ENCODE assay signal across 8 cellular contexts in the genomic region with DNA sequence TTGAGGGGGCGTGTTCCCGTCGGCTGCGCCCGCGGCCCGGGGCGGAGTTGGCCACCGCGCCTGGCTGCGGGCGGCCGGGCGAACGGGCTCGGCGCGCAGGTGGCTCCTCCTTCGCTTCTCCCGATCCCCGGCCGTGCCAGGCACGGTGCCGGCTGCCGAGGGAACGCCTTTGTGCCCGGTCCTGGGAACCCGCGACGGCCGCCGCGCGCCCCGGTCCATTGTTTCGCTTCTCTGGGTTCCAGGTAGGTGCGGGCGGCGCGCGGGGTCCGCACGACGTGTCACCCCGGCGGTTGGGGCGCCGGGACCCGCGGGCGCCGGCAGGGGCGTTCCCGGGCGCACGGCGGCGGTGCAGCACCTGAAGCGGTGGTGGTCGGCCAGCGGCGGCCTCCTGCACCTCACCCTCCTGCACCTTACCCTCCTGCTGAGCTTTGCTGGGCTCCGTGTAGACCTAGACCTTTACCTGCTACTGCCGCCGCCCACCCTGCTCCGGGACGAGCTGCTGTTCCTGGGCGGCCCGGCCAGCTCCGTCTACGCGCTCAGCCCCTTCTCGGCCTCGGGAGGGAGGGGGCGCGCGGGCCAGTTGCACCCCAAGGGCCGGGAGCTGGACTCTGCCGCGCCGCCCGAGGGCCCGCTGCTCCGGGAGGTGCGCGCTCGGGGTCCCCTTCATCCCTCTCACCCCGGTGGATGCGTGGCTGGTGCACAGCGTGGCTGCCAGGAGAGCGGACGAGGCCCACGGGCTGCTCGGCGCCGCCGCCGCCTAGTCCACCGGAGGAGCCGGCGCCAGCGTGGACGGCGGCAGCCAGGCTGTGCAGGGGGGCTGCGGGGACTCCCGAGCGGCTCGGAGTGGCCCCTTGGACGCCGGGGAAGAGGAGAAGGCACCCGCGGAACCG.
DNase-seq lines count a peak whose midpoint lies in the region; ATAC-seq and TF ChIP-seq lines count a peak whose summit lies in the region.

No MANE protein-coding gene starts in this region.

- H3K56ac ChIP-seq in H9 (ENCODE audit: insufficient read length, low read depth, low read length): no peak overlapping the region

- H3K23me2 ChIP-seq in H9 (ENCODE audit: insufficient read length, low read depth, low read length, poor library complexity, severe bottlenecking): peaks cover 3% of the 10 kb centered on the region

- no peak for TF ChIP-seq POLR2A in sigmoid colon (IDR thresholded peaks at IDR 0.05)

- peak overlapping the region; percentile 79 for H3K4me3 ChIP-seq in ACC112 (ENCODE audit: low read depth, low read length)
- peak overlapping the region in 3 of 4 donors; percentile 39 to 54 (median 52) for H3K4me3 ChIP-seq in sigmoid colon

- H3T11ph ChIP-seq in H9 (ENCODE audit: low read length): no peak overlapping the region

- peak; percentile 68 for DNase-seq in H9
- peak; percentile 18 to 33 for DNase-seq in activated T-cell treated with anti-CD3 and anti-CD28 coated beads, Interleukin-2, amount 50 U/mL, for 48 hours
- peak; percentile 35 for DNase-seq in left ventricle myocardium superior
- DNase-seq in sigmoid colon: peak; percentile 54
- DNase-seq in NCI-H524 (lab: John Stamatoyannopoulos, UW): no peak

- H3K4me2 ChIP-seq in H9 (ENCODE audit: insufficient read depth, insufficient read length, low read length): peak overlapping the region; percentile 49

- H3K4ac ChIP-seq in H9 (ENCODE audit: low read depth, low read length): no peak overlapping the region

- H3K36me3 ChIP-seq in ACC112 (ENCODE audit: insufficient read depth, low read length): 0 out of 2 replicates have a peak, but pooled peaks cover 8% of the 10 kb centered on the region
- no peaks in the 10 kb centered on the region for H3K36me3 ChIP-seq in sigmoid colon

- H4K8ac ChIP-seq in H9 (replicated peaks; ENCODE audit: insufficient read length, low read depth, low read length): no peak overlapping the region

- peak overlapping the region; percentile 20 for H3K9ac ChIP-seq in H9 (ENCODE audit: extremely low read depth, insufficient read length, low read length)

- H3K4me3 Mint-ChIP-seq in H9: peak overlapping the region; percentile 66 to 77

- no peak overlapping the region for H2BK15ac ChIP-seq in H9 (ENCODE audit: low read depth, low read length)

- H3K79me2 ChIP-seq in ACC112 (ENCODE audit: control insufficient read depth, insufficient read depth, low read length, unreplicated experiment) (no peaks in the 10 kb centered on the region), H9 (ENCODE audit: insufficient read depth, low read length) (no peaks in the 10 kb centered on the region)

- no peak overlapping the region for H4K91ac ChIP-seq in H9 (ENCODE audit: insufficient read length, low read depth, low read length)

- ATAC-seq in left ventricle myocardium superior (peak; percentile 66), GM18511 (IDR thresholded peaks at IDR 0.05; ENCODE audit: unreplicated experiment) (no peak), GM21528 (IDR thresholded peaks at IDR 0.05; ENCODE audit: low FRiP score, unreplicated experiment) (no peak)

- H3K4me1 Mint-ChIP-seq in H9: 0 out of 4 replicates have a peak, but pooled peaks cover 0 to 2% of the 10 kb centered on the region in 2 experiments

- H3K36me3 Mint-ChIP-seq in H9 (ENCODE audit: insufficient read depth in 1 of 3, low read depth in 3 of 3): peaks cover 4 to 8% (median 4%) of the 10 kb centered on the region in 3 experiments

- intact Hi-C loops in left ventricle myocardium superior (cut with micrococcal nuclease): no loop called here
- intact Hi-C loops in sigmoid colon (cut with DNase I): no loop called here

- no peak for TF ChIP-seq CTCF in H9 (conservative IDR thresholded peaks at IDR 0.05)
- no peak for TF ChIP-seq CTCF in sigmoid colon (IDR thresholded peaks at IDR 0.05)

- no peak overlapping the region for H2BK12ac ChIP-seq in H9 (ENCODE audit: insufficient read length, low read depth, low read length)

- no peak overlapping the region for H4K5ac ChIP-seq in H9 (ENCODE audit: insufficient read length, low read depth, low read length)

- TF ChIP-seq EP300 in sigmoid colon (IDR thresholded peaks at IDR 0.05): no peak

- no peak overlapping the region for H2AFZ ChIP-seq in ACC112 (ENCODE audit: low read length, unreplicated experiment)
- no peak overlapping the region for H2AFZ ChIP-seq in H9 (ENCODE audit: low read length)

- H2BK5ac ChIP-seq in H9 (ENCODE audit: insufficient read length, low read length): no peak overlapping the region

- H3K23ac ChIP-seq in H9 (ENCODE audit: insufficient read length, low read depth, low read length): no peak overlapping the region

- peaks cover 5 to 14% of the 10 kb centered on the region in 2 experiments for H3K9me3 Mint-ChIP-seq in H9

- H3K18ac ChIP-seq in H9 (ENCODE audit: insufficient read length, low read depth, low read length): no peak overlapping the region

- no peak overlapping the region for H2BK120ac ChIP-seq in H9 (ENCODE audit: low read depth, low read length, poor library complexity, severe bottlenecking)

- no peaks in the 10 kb centered on the region for H4K20me1 ChIP-seq in H9 (ENCODE audit: control insufficient read depth, insufficient read depth, insufficient read length)

- no peak overlapping the region for H2BK20ac ChIP-seq in H9 (ENCODE audit: low read depth, low read length, poor library complexity, severe bottlenecking)

- no CpG with 5 or more reads among the region's 113 CpGs for WGBS in H9 (ENCODE audit: extremely low coverage, insufficient read length, low lambda C conversion rate)
- WGBS in sigmoid colon, 2 donors: 3 to 6% methylated on average over 113 of the region's 113 CpGs

- H3K79me1 ChIP-seq in H9 (ENCODE audit: insufficient read depth, low read depth, low read length, poor library complexity, severe bottlenecking): no peaks in the 10 kb centered on the region

- H3K4me1 ChIP-seq in ACC112 (ENCODE audit: control insufficient read depth, insufficient read depth, low read length, unreplicated experiment) (no peaks in the 10 kb centered on the region), H9 (ENCODE audit: insufficient read depth, low read length) (no peaks in the 10 kb centered on the region), sigmoid colon (peaks cover 0 to 11% (median 11%) of the 10 kb centered on the region in 4 donors)

- no peak overlapping the region for H3K27ac ChIP-seq in ACC112 (ENCODE audit: low read depth, low read length)
- no peak overlapping the region for H3K27ac ChIP-seq in H9 (ENCODE audit: insufficient read length, low read depth, low read length)
- no peak overlapping the region for H3K27ac ChIP-seq in sigmoid colon

- no peaks in the 10 kb centered on the region for H3K9me3 ChIP-seq in H9 (ENCODE audit: control insufficient read depth, low read depth, low read length)
- H3K9me3 ChIP-seq in sigmoid colon: no peaks in the 10 kb centered on the region

- H3K14ac ChIP-seq in H9 (ENCODE audit: insufficient read depth, low read length): peak overlapping the region; percentile 58; the same call in 1 of the 2 replicates

- H2AK5ac ChIP-seq in H9 (ENCODE audit: insufficient read length, low read length): no peak overlapping the region

- no peak overlapping the region for H3K27ac Mint-ChIP-seq in H9

- peaks cover 32% of the 10 kb centered on the region for H3K27me3 Mint-ChIP-seq in H9 (ENCODE audit: low read depth)

- H3K27me3 ChIP-seq in ACC112 (ENCODE audit: insufficient read depth, low read length) (peaks cover 8% of the 10 kb centered on the region; the same call in 1 of the 2 replicates), H9 (ENCODE audit: insufficient read depth, low read length) (no peaks in the 10 kb centered on the region; the same call in 1 of the 2 replicates), sigmoid colon (peaks cover 4 to 27% (median 8%) of the 10 kb centered on the region in 3 donors)

Comparison
In these comparisons a context has a peak if more than half of its experiments do, and no peak if none do; other contexts are left out.
1. DNase-seq: peak in H9 (single experiment), activated T-cell treated with anti-CD3 and anti-CD28 coated beads, Interleukin-2, amount 50 U/mL, for 48 hours (2 of 2), left ventricle myocardium superior (single experiment) and sigmoid colon (single experiment); none in NCI-H524 (0 of 2).